1 cellular context compared by ENCODE assay signal in the genomic region with DNA sequence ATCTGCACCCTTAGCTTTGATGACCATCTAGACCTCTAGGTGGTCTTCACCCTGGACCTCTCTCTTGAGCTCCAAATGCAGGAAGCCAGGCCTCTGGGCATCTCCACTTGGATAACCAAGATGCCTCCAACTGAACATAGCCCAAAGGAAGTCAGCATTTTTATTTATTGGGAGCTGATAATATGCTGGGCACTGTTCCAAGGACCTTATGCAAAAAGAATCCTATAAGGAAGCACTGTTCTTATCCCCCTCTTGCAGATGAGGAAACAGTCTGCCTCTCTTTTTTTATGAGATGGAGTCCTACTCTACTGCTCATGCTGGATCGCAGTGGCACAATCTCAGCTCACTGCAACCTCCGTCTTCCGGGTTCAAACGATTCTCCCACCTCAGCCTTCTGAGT.
TF ChIP-seq lines count a peak whose summit lies in the region.

No MANE protein-coding gene starts in this region.

TF ChIP-seq in IMR-90, 13 proteins besides CTCF, POLR2A, EP300 and RAD21 (continued from another document):
- no peak for TF ChIP-seq NFE2L2 (IDR thresholded peaks at IDR 0.05; ENCODE audit: low read depth, low read length)
